Comparison of ENCODE assay signal across 15 cellular contexts in genomic region chr15:69548771-69549170, GRCh38.
DNase-seq lines count a peak whose midpoint lies in the region; ATAC-seq and TF ChIP-seq lines count a peak whose summit lies in the region.
"Had no signal": no experiment of that assay in that cellular context is flagged by ENCODE, and none has a peak within 500 bp of the region (broad histone marks: within the 10 kb centered on the region; RNA-seq: fewer than 3 reads in every experiment).

No MANE protein-coding gene starts in this region.

- H3K9ac ChIP-seq in smooth muscle cell (ENCODE audit: low read depth) = no peak overlapping the region

- intact Hi-C loops in Right ventricle myocardium superior (cut with DNase I) = no loop called here

- no peaks in the 10 kb centered on the region for H3K27me3 ChIP-seq in smooth muscle cell (ENCODE audit: low read depth)
- H3K27me3 ChIP-seq: BE2C had no signal

- no peaks in the 10 kb centered on the region for H3K4me1 ChIP-seq in smooth muscle cell (ENCODE audit: low read depth)
- H3K4me1 ChIP-seq: BE2C had no signal

- no peaks in the 10 kb centered on the region for H3K36me3 ChIP-seq in smooth muscle cell (ENCODE audit: low read depth)
- H3K36me3 ChIP-seq: BE2C had no signal

- no peaks in the 10 kb centered on the region for H4K20me1 ChIP-seq in smooth muscle cell (ENCODE audit: low read depth)

- H3K27ac ChIP-seq in smooth muscle cell (ENCODE audit: low read depth) = no peak overlapping the region

- ATAC-seq in Right ventricle myocardium superior (ENCODE audit: poor library complexity) = peak; percentile 70
- ATAC-seq in GM21786 (IDR thresholded peaks at IDR 0.05; ENCODE audit: unreplicated experiment) = no peak
- no peak for ATAC-seq in HG02852 (IDR thresholded peaks at IDR 0.05; ENCODE audit: unreplicated experiment)

- 34% methylated on average over 14 of the region's 14 CpGs for WGBS in smooth muscle cell (ENCODE audit: low lambda C conversion rate)

- no peak for TF ChIP-seq CTCF in smooth muscle cell (IDR thresholded peaks at IDR 0.05; ENCODE audit: borderline replicate concordance, insufficient read depth, poor library complexity, severe bottlenecking)

- peak overlapping the region; percentile 55 for H3K4me2 ChIP-seq in smooth muscle cell

- H3K9me3 ChIP-seq in smooth muscle cell (replicated peaks; ENCODE audit: low read depth) = no peaks in the 10 kb centered on the region
- H3K9me3 ChIP-seq: BE2C had no signal

- no peak overlapping the region for H3K4me3 ChIP-seq in smooth muscle cell

- peak; percentile 45 for DNase-seq in NCI-H1694 (lab: John Stamatoyannopoulos, UW)
- DNase-seq in Right ventricle myocardium superior = no peak
- DNase-seq in left kidney (ENCODE audit: low read depth, low spot score) = peak; percentile 76
- no peak for DNase-seq in smooth muscle cell (lab: John Stamatoyannopoulos, UW; ENCODE audit: unreplicated experiment)
- no peak for DNase-seq in NCI-H1092 treated with DMSO at 0.1 percent for 48 hours (lab: John Stamatoyannopoulos, UW)
- DNase-seq: BE2C; CD8-positive, alpha-beta memory T cell; KBM-7; NCI-H146; NCI-H2107; NCI-H446 treated with DMSO at 0.1 percent for 48 hours; NCI-H774; SIG-M5 had no signal

- H2AFZ ChIP-seq in smooth muscle cell (ENCODE audit: low read depth) = no peak overlapping the region

- no peaks in the 10 kb centered on the region for H3K79me2 ChIP-seq in smooth muscle cell (ENCODE audit: low read depth)

- H3F3A ChIP-seq in smooth muscle cell (ENCODE audit: low read depth) = no peaks in the 10 kb centered on the region

Comparison
In these comparisons a context has a peak if more than half of its experiments do, and no peak if none do; other contexts are left out.
1. DNase-seq: peak in NCI-H1694 (single experiment) and left kidney (single experiment); none in Right ventricle myocardium superior (single experiment), smooth muscle cell (single experiment) and NCI-H1092 treated with DMSO at 0.1 percent for 48 hours (single experiment).